ENCODE assay signal across 1 cellular context in genomic region chr12:124921200-124922008, GRCh38.
TF ChIP-seq lines count a peak whose summit lies in the region.

No MANE protein-coding gene starts in this region.

TF ChIP-seq in GM12878, 131 proteins besides CTCF, POLR2A, EP300 and RAD21 (continued from another document and continues in another):
- TF ChIP-seq CUX1 (IDR thresholded peaks at IDR 0.05; ENCODE audit: insufficient replicate concordance, low read depth, low read length), result no peak
- no peak for TF ChIP-seq ATF2 (IDR thresholded peaks at IDR 0.05; ENCODE audit: low read length)
- TF ChIP-seq EED (IDR thresholded peaks at IDR 0.05; ENCODE audit: low read depth), result peak; percentile 81
- TF ChIP-seq NR2C2 (IDR thresholded peaks at IDR 0.05; ENCODE audit: borderline replicate concordance, control insufficient read depth, insufficient read length, low read depth), result no peak
- TF ChIP-seq STAT1 (conservative IDR thresholded peaks at IDR 0.05), result 0 out of 2 replicates have a peak, but pooled peaks have one; percentile 66
- no peak for TF ChIP-seq NFYA (IDR thresholded peaks at IDR 0.05; ENCODE audit: borderline replicate concordance, low read depth, low read length)
- TF ChIP-seq TCF3 (IDR thresholded peaks at IDR 0.05; ENCODE audit: borderline replicate concordance, insufficient read depth, low read depth, low read length), result peak; percentile 93
- peak; percentile 82; the same call in 1 of the 2 replicates for TF ChIP-seq ZSCAN29 (IDR thresholded peaks at IDR 0.05)
- 0 out of 2 replicates have a peak, but pooled peaks have one; percentile 39 for TF ChIP-seq MEF2A (IDR thresholded peaks at IDR 0.05; ENCODE audit: insufficient read depth, low read depth, low read length)
- no peak for TF ChIP-seq ZNF384 (IDR thresholded peaks at IDR 0.05; ENCODE audit: borderline replicate concordance, low read depth, low read length)
- no peak for TF ChIP-seq NRF1 (conservative IDR thresholded peaks at IDR 0.05; ENCODE audit: low read depth, low read length)
- TF ChIP-seq IRF5 (IDR thresholded peaks at IDR 0.05; ENCODE audit: borderline replicate concordance), result no peak; the same call in 1 of the 2 replicates
- TF ChIP-seq SKIL (IDR thresholded peaks at IDR 0.05; ENCODE audit: low read depth, poor library complexity, severe bottlenecking), result peak; percentile 86
- TF ChIP-seq ZBTB11 (CRISPR knock-in tag; IDR thresholded peaks at IDR 0.05), result no peak
- TF ChIP-seq JUNB (IDR thresholded peaks at IDR 0.05), result peak; percentile 39; the same call in 1 of the 2 replicates
- no peak for TF ChIP-seq HCFC1 (IDR thresholded peaks at IDR 0.05; ENCODE audit: low read length)
- peak; percentile 98 for TF ChIP-seq MTA2 (IDR thresholded peaks at IDR 0.05; ENCODE audit: low read depth)
- TF ChIP-seq ZNF217 (IDR thresholded peaks at IDR 0.05), result peak; percentile 82
- TF ChIP-seq GABPA (IDR thresholded peaks at IDR 0.05; ENCODE audit: low read depth), result no peak
- TF ChIP-seq TARDBP (IDR thresholded peaks at IDR 0.05; ENCODE audit: borderline replicate concordance), result peak; percentile 97
- TF ChIP-seq SMAD5 (IDR thresholded peaks at IDR 0.05; ENCODE audit: low read depth), result no peak; the same call in 1 of the 2 replicates
- peak; percentile 95 for TF ChIP-seq POLR2AphosphoS5 (IDR thresholded peaks at IDR 0.05; ENCODE audit: low read length)
- TF ChIP-seq ZNF592 (IDR thresholded peaks at IDR 0.05), result peak; percentile 96
- TF ChIP-seq RELA (IDR thresholded peaks at IDR 0.05; ENCODE audit: borderline replicate concordance, partially characterized antibody), result peak; percentile 34
- TF ChIP-seq IRF4 (IDR thresholded peaks at IDR 0.05; ENCODE audit: low read depth, low read length), result peak; percentile 87
- TF ChIP-seq ZNF274 (IDR thresholded peaks at IDR 0.05; ENCODE audit: insufficient read depth, insufficient read length), result no peak
- TF ChIP-seq WRNIP1 (IDR thresholded peaks at IDR 0.05; ENCODE audit: borderline replicate concordance, low read depth, low read length), result peak; percentile 93; the same call in 1 of the 2 replicates
- TF ChIP-seq GATAD2B (conservative IDR thresholded peaks at IDR 0.05; ENCODE audit: low read depth), result peak; percentile 83
- peak; percentile 89 for TF ChIP-seq CHD1 (IDR thresholded peaks at IDR 0.05; ENCODE audit: low read depth, low read length)
- peak; percentile 66; the same call in 1 of the 2 replicates for TF ChIP-seq YY1 (IDR thresholded peaks at IDR 0.05; ENCODE audit: low read depth, low read length)
- TF ChIP-seq SIX5 (IDR thresholded peaks at IDR 0.05; ENCODE audit: low read depth, low read length, severe bottlenecking), result no peak
- TF ChIP-seq RBBP5 (conservative IDR thresholded peaks at IDR 0.05), result no peak
- TF ChIP-seq EGR1 (IDR thresholded peaks at IDR 0.05; ENCODE audit: borderline replicate concordance in 1 of 2, low read depth in 2 of 2, low read length in 2 of 2), result no peak
- TF ChIP-seq HDGF (IDR thresholded peaks at IDR 0.05), result peak; percentile 84
- TF ChIP-seq RFX5 (IDR thresholded peaks at IDR 0.05; ENCODE audit: low read depth, low read length), result peak; percentile 60; the same call in 1 of the 2 replicates
- TF ChIP-seq CBX3 (IDR thresholded peaks at IDR 0.05; ENCODE audit: borderline replicate concordance, low read depth), result no peak
- TF ChIP-seq SMC3 (IDR thresholded peaks at IDR 0.05; ENCODE audit: borderline replicate concordance, low read length), result 0 out of 2 replicates have a peak, but pooled peaks have one; percentile 23
- peak; percentile 87 for TF ChIP-seq TAF1 (IDR thresholded peaks at IDR 0.05; ENCODE audit: borderline replicate concordance, low read depth, low read length)
- peak; percentile 97 for TF ChIP-seq NR2F1 (conservative IDR thresholded peaks at IDR 0.05)
- TF ChIP-seq EZH2 (IDR thresholded peaks at IDR 0.05; ENCODE audit: borderline replicate concordance, control insufficient read depth, low read depth, low read length), result no peak
- TF ChIP-seq MAX (IDR thresholded peaks at IDR 0.05; ENCODE audit: low read depth, low read length), result peak; percentile 82
